Comparison of ENCODE assay signal across 25 cellular contexts in genomic region chr2:238155761-238156694, GRCh38. TPM values are rescaled to one million over a fixed set of nuclear protein-coding genes. Genes with fewer than 3 reads are reported as not detected.
A peak's percentile ranks its signal among the peaks of the same experiment; 100 is the strongest.
DNase-seq lines count a peak whose midpoint lies in the region; ATAC-seq and TF ChIP-seq lines count a peak whose summit lies in the region.
"Had no signal": no experiment of that assay in that cellular context is flagged by ENCODE, and none has a peak within 500 bp of the region (broad histone marks: within the 10 kb centered on the region; RNA-seq: fewer than 3 reads in every experiment).

No MANE protein-coding gene starts in this region.

- no peak overlapping the region for H3K4me2 ChIP-seq in osteoblast (ENCODE audit: insufficient read depth, low read length)

- no peaks in the 10 kb centered on the region for H3K4me1 ChIP-seq in osteoblast (ENCODE audit: insufficient read depth, low read length)
- no peaks in the 10 kb centered on the region for H3K4me1 ChIP-seq in foreskin keratinocyte
- H3K4me1 ChIP-seq: colonic mucosa had no signal

- H4K20me1 ChIP-seq in osteoblast (ENCODE audit: insufficient read depth, low read length), result no peaks in the 10 kb centered on the region

- H2AFZ ChIP-seq in osteoblast (ENCODE audit: low read length), result no peak overlapping the region

- H3K27me3 ChIP-seq in osteoblast (ENCODE audit: insufficient read depth, low read length), result no peaks in the 10 kb centered on the region
- H3K27me3 ChIP-seq in foreskin keratinocyte, result peaks cover 3% of the 10 kb centered on the region

- peak; percentile 30 for DNase-seq in EH (ENCODE audit: low read depth)
- DNase-seq in SK-N-MC (ENCODE audit: low read depth, low spot score), result no peak
- DNase-seq in glomerular visceral epithelial cell (ENCODE audit: extremely low spot score), result peak; percentile 80
- DNase-seq in osteoblast (ENCODE audit: insufficient read length, low spot score, missing footprints), result peak; percentile 95
- no peak for DNase-seq in foreskin keratinocyte
- DNase-seq in NCI-H510A treated with DMSO at 0.1 percent for 48 hours (lab: John Stamatoyannopoulos, UW), result no peak
- DNase-seq in NCI-H526 treated with DMSO at 0.1 percent for 48 hours (lab: John Stamatoyannopoulos, UW), result no peak
- DNase-seq: activated CD4-positive, CD25-positive, alpha-beta regulatory T cell; activated CD8-positive, alpha-beta memory T cell treated with anti-CD3 and anti-CD28 coated beads for 24 hours; activated naive CD4-positive, alpha-beta T cell treated with anti-CD3 and anti-CD28 coated beads, Interleukin-2, amount 50 U/mL, for 16 hours; activated T-cell treated with anti-CD3 and anti-CD28 coated beads, Interleukin-2, amount 50 U/mL, for 48 hours; CD4-positive, alpha-beta memory T cell; NCI-H1105 treated with DMSO at 0.1 percent for 48 hours; NCI-H524; SIG-M5; sigmoid colon; stimulated activated CD4-positive, alpha-beta T cell treated with anti-CD3 and anti-CD28 coated beads, Interleukin-2, amount 100 ng/mL, for 24 hours; stimulated activated naive CD4-positive, alpha-beta T cell treated with Interleukin-2 at 50 U/mL for 16 hours; T-helper 17 cell had no signal

- no peaks in the 10 kb centered on the region for H3K9me3 ChIP-seq in SK-N-MC (ENCODE audit: low read depth, low read length)
- no peaks in the 10 kb centered on the region for H3K9me3 ChIP-seq in osteoblast (ENCODE audit: low read depth, low read length)
- H3K9me3 ChIP-seq: colonic mucosa, neutrophil, sigmoid colon, tibial nerve had no signal

- no peak overlapping the region for H3K4me3 ChIP-seq in SK-N-MC
- H3K4me3 ChIP-seq in osteoblast (ENCODE audit: insufficient read depth, low read length), result no peak overlapping the region
- H3K4me3 ChIP-seq: colonic mucosa, sigmoid colon, tibial nerve had no signal

- H3K36me3 ChIP-seq in SK-N-MC (ENCODE audit: insufficient read depth, low read length), result no peaks in the 10 kb centered on the region
- H3K36me3 ChIP-seq in osteoblast (ENCODE audit: insufficient read depth, low read length), result no peaks in the 10 kb centered on the region
- H3K36me3 ChIP-seq: colonic mucosa, neutrophil, sigmoid colon, tibial nerve had no signal

- no peak for ATAC-seq in HG02571 (IDR thresholded peaks at IDR 0.05; ENCODE audit: unreplicated experiment)
- ATAC-seq in foreskin keratinocyte, result no peak
- ATAC-seq: T-helper 17 cell had no signal

- H3K79me2 ChIP-seq in osteoblast (ENCODE audit: insufficient read depth, low read length), result no peaks in the 10 kb centered on the region

- no peak overlapping the region for H3K9ac ChIP-seq in SK-N-MC (ENCODE audit: insufficient read length)

- no peak for TF ChIP-seq CTCF in osteoblast (IDR thresholded peaks at IDR 0.05; ENCODE audit: extremely low read depth, low read depth, low read length)
- TF ChIP-seq CTCF in foreskin keratinocyte (conservative IDR thresholded peaks at IDR 0.05), result no peak

- H3K27ac ChIP-seq in SK-N-MC, result 0 out of 2 replicates have a peak overlapping the region, but pooled peaks have one; percentile 36
- H3K27ac ChIP-seq in osteoblast (ENCODE audit: low read depth, low read length), result peak overlapping the region; percentile 58
- H3K27ac ChIP-seq in foreskin keratinocyte, result no peak overlapping the region
- H3K27ac ChIP-seq: colonic mucosa, neutrophil, tibial nerve had no signal

RNA-seq across cellular contexts. Expression of gene ERFE, which starts 2.7 kb away (rescaled TPM):
- 0.88 and 1.8 TPM in 2 replicates for total RNA-seq in osteoblast
- total RNA-seq in foreskin keratinocyte, result 0.28 and 0.75 TPM in 2 replicates
- 0.43 and 0.46 TPM in 2 replicates for polyA plus RNA-seq in foreskin keratinocyte
- total RNA-seq: CD4-positive, alpha-beta memory T cell; T-helper 17 cell; tibial nerve had no signal
- polyA plus RNA-seq: CD4-positive, alpha-beta memory T cell had no signal

RNA-seq across cellular contexts. Expression of gene KLHL30, which starts 17.6 kb away (rescaled TPM):
- total RNA-seq in osteoblast (under 0.01 TPM in 2 replicates), foreskin keratinocyte (not detected in 2 replicates)
- polyA plus RNA-seq in foreskin keratinocyte, result not detected in 2 replicates
- total RNA-seq: CD4-positive, alpha-beta memory T cell; mononuclear cell; T-helper 17 cell had no signal
- polyA plus RNA-seq: CD4-positive, alpha-beta memory T cell had no signal

RNA-seq across cellular contexts. Expression of gene ILKAP, which starts 47.5 kb away (rescaled TPM):
- total RNA-seq in osteoblast (24.2 and 24.5 TPM in 2 replicates), foreskin keratinocyte (31.8 and 35.3 TPM in 2 replicates)
- polyA plus RNA-seq in foreskin keratinocyte, result 41.1 and 44.2 TPM in 2 replicates

RNA-seq across cellular contexts. Expression of gene ESPNL, which starts 55.9 kb away (rescaled TPM):
- total RNA-seq in osteoblast (1.8 and 9.8 TPM in 2 replicates), foreskin keratinocyte (0.25 and 0.92 TPM in 2 replicates)
- 0.20 and 0.71 TPM in 2 replicates for polyA plus RNA-seq in foreskin keratinocyte
- total RNA-seq: HT-29 had no signal
- polyA plus RNA-seq: CD4-positive, alpha-beta memory T cell had no signal

Comparison
In these comparisons a context has a peak if more than half of its experiments do, and no peak if none do; other contexts are left out.
1. DNase-seq: peak in EH (single experiment), glomerular visceral epithelial cell (single experiment) and osteoblast (single experiment); none in SK-N-MC (single experiment), foreskin keratinocyte (0 of 2), NCI-H510A treated with DMSO at 0.1 percent for 48 hours (single experiment) and NCI-H526 treated with DMSO at 0.1 percent for 48 hours (single experiment).